1 cellular context compared by ENCODE assay signal in the genomic region with DNA sequence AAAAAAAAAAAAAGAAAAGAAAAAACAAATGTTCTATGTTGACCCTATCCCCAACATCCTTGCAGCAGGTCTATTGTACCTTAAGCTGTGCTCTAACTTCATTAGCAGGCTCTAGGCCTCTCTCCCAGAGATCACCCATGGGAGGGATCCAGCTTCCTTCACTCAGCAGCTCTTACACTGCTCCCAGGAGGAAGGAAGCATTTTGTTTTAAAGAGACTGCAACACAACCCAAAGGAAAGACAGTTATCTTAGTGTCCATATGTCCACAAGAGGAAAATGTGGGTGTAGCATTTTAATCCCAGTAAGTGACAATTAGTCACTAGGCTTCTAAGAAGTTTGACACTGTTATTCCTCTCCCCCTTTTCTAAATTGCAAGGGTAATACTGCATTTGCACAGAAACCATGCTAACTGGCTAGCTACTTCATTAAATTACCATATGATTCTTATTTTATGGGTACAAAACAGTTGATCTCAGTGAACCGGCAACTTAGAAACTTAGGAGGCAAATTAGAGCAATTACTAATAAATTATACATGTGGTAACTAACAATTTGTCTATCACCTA.
TF ChIP-seq lines count a peak whose summit lies in the region.

No MANE protein-coding gene starts in this region.

TF ChIP-seq in K562, 482 proteins besides CTCF, POLR2A, EP300 and RAD21 (continued from another document and continues in another):
- TF ChIP-seq, protein P1, sequence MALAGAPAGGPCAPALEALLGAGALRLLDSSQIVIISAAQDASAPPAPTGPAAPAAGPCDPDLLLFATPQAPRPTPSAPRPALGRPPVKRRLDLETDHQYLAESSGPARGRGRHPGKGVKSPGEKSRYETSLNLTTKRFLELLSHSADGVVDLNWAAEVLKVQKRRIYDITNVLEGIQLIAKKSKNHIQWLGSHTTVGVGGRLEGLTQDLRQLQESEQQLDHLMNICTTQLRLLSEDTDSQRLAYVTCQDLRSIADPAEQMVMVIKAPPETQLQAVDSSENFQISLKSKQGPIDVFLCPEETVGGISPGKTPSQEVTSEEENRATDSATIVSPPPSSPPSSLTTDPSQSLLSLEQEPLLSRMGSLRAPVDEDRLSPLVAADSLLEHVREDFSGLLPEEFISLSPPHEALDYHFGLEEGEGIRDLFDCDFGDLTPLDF (CRISPR knock-in tag; IDR thresholded peaks at IDR 0.05): no peak
- TF ChIP-seq ZNF175 (CRISPR knock-in tag; IDR thresholded peaks at IDR 0.05; ENCODE audit: low read depth): peak; percentile 22; the same call in 1 of the 2 replicates
- TF ChIP-seq, protein P2, sequence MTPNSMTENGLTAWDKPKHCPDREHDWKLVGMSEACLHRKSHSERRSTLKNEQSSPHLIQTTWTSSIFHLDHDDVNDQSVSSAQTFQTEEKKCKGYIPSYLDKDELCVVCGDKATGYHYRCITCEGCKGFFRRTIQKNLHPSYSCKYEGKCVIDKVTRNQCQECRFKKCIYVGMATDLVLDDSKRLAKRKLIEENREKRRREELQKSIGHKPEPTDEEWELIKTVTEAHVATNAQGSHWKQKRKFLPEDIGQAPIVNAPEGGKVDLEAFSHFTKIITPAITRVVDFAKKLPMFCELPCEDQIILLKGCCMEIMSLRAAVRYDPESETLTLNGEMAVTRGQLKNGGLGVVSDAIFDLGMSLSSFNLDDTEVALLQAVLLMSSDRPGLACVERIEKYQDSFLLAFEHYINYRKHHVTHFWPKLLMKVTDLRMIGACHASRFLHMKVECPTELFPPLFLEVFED (CRISPR knock-in tag; conservative IDR thresholded peaks at IDR 0.05): no peak
- peak in 1 of 3 experiments; percentile 62 for TF ChIP-seq YY1 (IDR thresholded peaks at IDR 0.05; ENCODE audit: borderline replicate concordance in 1 of 3, control insufficient read depth in 1 of 3, extremely low read depth in 1 of 3, insufficient read depth in 3 of 3, insufficient read length in 1 of 3, insufficient replicate concordance in 2 of 3, low read depth in 1 of 3, low read length in 2 of 3)
- TF ChIP-seq, protein P3, sequence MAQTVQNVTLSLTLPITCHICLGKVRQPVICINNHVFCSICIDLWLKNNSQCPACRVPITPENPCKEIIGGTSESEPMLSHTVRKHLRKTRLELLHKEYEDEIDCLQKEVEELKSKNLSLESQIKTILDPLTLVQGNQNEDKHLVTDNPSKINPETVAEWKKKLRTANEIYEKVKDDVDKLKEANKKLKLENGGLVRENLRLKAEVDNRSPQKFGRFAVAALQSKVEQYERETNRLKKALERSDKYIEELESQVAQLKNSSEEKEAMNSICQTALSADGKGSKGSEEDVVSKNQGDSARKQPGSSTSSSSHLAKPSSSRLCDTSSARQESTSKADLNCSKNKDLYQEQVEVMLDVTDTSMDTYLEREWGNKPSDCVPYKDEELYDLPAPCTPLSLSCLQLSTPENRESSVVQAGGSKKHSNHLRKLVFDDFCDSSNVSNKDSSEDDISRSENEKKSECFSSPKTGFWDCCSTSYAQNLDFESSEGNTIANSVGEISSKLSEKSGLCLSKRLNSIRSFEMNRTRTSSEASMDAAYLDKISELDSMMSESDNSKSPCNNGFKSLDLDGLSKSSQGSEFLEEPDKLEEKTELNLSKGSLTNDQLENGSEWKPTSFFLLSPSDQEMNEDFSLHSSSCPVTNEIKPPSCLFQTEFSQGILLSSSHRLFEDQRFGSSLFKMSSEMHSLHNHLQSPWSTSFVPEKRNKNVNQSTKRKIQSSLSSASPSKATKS (CRISPR knock-in tag; IDR thresholded peaks at IDR 0.05): no peak
- 0 out of 2 replicates have a peak, but pooled peaks have one; percentile 42 for TF ChIP-seq MTA1 (IDR thresholded peaks at IDR 0.05; ENCODE audit: borderline replicate concordance)
- TF ChIP-seq TSC22D4 (tag; IDR thresholded peaks at IDR 0.05): no peak
- TF ChIP-seq, protein P4, sequence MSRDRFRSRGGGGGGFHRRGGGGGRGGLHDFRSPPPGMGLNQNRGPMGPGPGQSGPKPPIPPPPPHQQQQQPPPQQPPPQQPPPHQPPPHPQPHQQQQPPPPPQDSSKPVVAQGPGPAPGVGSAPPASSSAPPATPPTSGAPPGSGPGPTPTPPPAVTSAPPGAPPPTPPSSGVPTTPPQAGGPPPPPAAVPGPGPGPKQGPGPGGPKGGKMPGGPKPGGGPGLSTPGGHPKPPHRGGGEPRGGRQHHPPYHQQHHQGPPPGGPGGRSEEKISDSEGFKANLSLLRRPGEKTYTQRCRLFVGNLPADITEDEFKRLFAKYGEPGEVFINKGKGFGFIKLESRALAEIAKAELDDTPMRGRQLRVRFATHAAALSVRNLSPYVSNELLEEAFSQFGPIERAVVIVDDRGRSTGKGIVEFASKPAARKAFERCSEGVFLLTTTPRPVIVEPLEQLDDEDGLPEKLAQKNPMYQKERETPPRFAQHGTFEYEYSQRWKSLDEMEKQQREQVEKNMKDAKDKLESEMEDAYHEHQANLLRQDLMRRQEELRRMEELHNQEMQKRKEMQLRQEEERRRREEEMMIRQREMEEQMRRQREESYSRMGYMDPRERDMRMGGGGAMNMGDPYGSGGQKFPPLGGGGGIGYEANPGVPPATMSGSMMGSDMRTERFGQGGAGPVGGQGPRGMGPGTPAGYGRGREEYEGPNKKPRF (IDR thresholded peaks at IDR 0.05; ENCODE audit: low read depth, low read length): no peak
- peak; percentile 78; the same call in 1 of the 2 replicates for TF ChIP-seq GATA2 (CRISPR knock-in tag; IDR thresholded peaks at IDR 0.05)
- peak; percentile 46 for TF ChIP-seq NFIC (IDR thresholded peaks at IDR 0.05)
- TF ChIP-seq MAZ (CRISPR knock-in tag; conservative IDR thresholded peaks at IDR 0.05 in 1 of 2, IDR thresholded peaks at IDR 0.05 in 1 of 2): 0 out of 4 replicates have a peak, but pooled peaks of 1 of the 2 experiments have one; percentile 11
- no peak for TF ChIP-seq DNMT1 (IDR thresholded peaks at IDR 0.05)
- no peak for TF ChIP-seq MCM3 (IDR thresholded peaks at IDR 0.05)
- TF ChIP-seq, protein P5, sequence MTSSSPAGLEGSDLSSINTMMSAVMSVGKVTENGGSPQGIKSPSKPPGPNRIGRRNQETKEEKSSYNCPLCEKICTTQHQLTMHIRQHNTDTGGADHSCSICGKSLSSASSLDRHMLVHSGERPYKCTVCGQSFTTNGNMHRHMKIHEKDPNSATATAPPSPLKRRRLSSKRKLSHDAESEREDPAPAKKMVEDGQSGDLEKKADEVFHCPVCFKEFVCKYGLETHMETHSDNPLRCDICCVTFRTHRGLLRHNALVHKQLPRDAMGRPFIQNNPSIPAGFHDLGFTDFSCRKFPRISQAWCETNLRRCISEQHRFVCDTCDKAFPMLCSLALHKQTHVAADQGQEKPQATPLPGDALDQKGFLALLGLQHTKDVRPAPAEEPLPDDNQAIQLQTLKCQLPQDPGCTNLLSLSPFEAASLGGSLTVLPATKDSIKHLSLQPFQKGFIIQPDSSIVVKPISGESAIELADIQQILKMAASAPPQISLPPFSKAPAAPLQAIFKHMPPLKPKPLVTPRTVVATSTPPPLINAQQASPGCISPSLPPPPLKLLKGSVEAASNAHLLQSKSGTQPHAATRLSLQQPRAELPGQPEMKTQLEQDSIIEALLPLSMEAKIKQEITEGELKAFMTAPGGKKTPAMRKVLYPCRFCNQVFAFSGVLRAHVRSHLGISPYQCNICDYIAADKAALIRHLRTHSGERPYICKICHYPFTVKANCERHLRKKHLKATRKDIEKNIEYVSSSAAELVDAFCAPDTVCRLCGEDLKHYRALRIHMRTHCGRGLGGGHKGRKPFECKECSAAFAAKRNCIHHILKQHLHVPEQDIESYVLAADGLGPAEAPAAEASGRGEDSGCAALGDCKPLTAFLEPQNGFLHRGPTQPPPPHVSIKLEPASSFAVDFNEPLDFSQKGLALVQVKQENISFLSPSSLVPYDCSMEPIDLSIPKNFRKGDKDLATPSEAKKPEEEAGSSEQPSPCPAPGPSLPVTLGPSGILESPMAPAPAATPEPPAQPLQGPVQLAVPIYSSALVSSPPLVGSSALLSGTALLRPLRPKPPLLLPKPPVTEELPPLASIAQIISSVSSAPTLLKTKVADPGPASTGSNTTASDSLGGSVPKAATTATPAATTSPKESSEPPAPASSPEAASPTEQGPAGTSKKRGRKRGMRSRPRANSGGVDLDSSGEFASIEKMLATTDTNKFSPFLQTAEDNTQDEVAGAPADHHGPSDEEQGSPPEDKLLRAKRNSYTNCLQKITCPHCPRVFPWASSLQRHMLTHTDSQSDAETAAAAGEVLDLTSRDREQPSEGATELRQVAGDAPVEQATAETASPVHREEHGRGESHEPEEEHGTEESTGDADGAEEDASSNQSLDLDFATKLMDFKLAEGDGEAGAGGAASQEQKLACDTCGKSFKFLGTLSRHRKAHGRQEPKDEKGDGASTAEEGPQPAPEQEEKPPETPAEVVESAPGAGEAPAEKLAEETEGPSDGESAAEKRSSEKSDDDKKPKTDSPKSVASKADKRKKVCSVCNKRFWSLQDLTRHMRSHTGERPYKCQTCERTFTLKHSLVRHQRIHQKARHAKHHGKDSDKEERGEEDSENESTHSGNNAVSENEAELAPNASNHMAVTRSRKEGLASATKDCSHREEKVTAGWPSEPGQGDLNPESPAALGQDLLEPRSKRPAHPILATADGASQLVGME (CRISPR knock-in tag; IDR thresholded peaks at IDR 0.05): no peak
- no peak for TF ChIP-seq ZNF165 (CRISPR knock-in tag; IDR thresholded peaks at IDR 0.05; ENCODE audit: borderline replicate concordance)
- no peak for TF ChIP-seq RBM17 (IDR thresholded peaks at IDR 0.05; ENCODE audit: borderline replicate concordance, low read depth, low read length)
- no peak for TF ChIP-seq ZNF766 (CRISPR knock-in tag; conservative IDR thresholded peaks at IDR 0.05)
- TF ChIP-seq TBL1XR1 (IDR thresholded peaks at IDR 0.05; ENCODE audit: low read length in 2 of 2): peak in 1 of 2 experiments; percentile 92; a peak in 1 of 4 replicates
- TF ChIP-seq KDM1A (IDR thresholded peaks at IDR 0.05): peak; percentile 51 to 68; a peak in 3 of 4 replicates
- TF ChIP-seq MBD2 (IDR thresholded peaks at IDR 0.05; ENCODE audit: borderline replicate concordance, low read depth): peak; percentile 50; the same call in 1 of the 2 replicates
- TF ChIP-seq TGIF2 (CRISPR knock-in tag; IDR thresholded peaks at IDR 0.05): no peak
- peak; percentile 76 for TF ChIP-seq PML (IDR thresholded peaks at IDR 0.05; ENCODE audit: low read length)
- TF ChIP-seq, protein P6, sequence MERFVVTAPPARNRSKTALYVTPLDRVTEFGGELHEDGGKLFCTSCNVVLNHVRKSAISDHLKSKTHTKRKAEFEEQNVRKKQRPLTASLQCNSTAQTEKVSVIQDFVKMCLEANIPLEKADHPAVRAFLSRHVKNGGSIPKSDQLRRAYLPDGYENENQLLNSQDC (CRISPR knock-in tag; IDR thresholded peaks at IDR 0.05): no peak
- TF ChIP-seq CREM (IDR thresholded peaks at IDR 0.05; ENCODE audit: low read depth): peak; percentile 44
- TF ChIP-seq ZNF76 (CRISPR knock-in tag; IDR thresholded peaks at IDR 0.05; ENCODE audit: borderline replicate concordance): no peak
- TF ChIP-seq, protein P7, sequence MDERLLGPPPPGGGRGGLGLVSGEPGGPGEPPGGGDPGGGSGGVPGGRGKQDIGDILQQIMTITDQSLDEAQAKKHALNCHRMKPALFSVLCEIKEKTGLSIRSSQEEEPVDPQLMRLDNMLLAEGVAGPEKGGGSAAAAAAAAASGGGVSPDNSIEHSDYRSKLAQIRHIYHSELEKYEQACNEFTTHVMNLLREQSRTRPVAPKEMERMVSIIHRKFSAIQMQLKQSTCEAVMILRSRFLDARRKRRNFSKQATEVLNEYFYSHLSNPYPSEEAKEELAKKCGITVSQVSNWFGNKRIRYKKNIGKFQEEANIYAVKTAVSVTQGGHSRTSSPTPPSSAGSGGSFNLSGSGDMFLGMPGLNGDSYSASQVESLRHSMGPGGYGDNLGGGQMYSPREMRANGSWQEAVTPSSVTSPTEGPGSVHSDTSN (CRISPR knock-in tag; IDR thresholded peaks at IDR 0.05; ENCODE audit: low read depth): no peak
- TF ChIP-seq, protein P7 (tag; conservative IDR thresholded peaks at IDR 0.05; ENCODE audit: low read depth): peak; percentile 76
- no peak for TF ChIP-seq PRMT5 (CRISPR knock-in tag; IDR thresholded peaks at IDR 0.05)
- TF ChIP-seq, protein P8, sequence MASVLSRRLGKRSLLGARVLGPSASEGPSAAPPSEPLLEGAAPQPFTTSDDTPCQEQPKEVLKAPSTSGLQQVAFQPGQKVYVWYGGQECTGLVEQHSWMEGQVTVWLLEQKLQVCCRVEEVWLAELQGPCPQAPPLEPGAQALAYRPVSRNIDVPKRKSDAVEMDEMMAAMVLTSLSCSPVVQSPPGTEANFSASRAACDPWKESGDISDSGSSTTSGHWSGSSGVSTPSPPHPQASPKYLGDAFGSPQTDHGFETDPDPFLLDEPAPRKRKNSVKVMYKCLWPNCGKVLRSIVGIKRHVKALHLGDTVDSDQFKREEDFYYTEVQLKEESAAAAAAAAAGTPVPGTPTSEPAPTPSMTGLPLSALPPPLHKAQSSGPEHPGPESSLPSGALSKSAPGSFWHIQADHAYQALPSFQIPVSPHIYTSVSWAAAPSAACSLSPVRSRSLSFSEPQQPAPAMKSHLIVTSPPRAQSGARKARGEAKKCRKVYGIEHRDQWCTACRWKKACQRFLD (CRISPR knock-in tag; IDR thresholded peaks at IDR 0.05): no peak
- no peak for TF ChIP-seq ZNF311 (CRISPR knock-in tag; IDR thresholded peaks at IDR 0.05)
- TF ChIP-seq SOX6 (IDR thresholded peaks at IDR 0.05): peak; percentile 79
- no peak for TF ChIP-seq ZNF830 (CRISPR knock-in tag; IDR thresholded peaks at IDR 0.05)
- peak; percentile 82 for TF ChIP-seq CBFA2T2 (conservative IDR thresholded peaks at IDR 0.05)
- TF ChIP-seq BCL6 (CRISPR knock-in tag; IDR thresholded peaks at IDR 0.05): no peak
- no peak for TF ChIP-seq FUS (optimal IDR thresholded peaks at IDR 0.05; ENCODE audit: low read depth, low read length)
- no peak for TF ChIP-seq CHCHD3 (CRISPR knock-in tag; IDR thresholded peaks at IDR 0.05)
- TF ChIP-seq FOXJ3 (CRISPR knock-in tag; IDR thresholded peaks at IDR 0.05): no peak
- TF ChIP-seq SRF (CRISPR knock-in tag; IDR thresholded peaks at IDR 0.05): no peak; a peak in 1 of 4 replicates
- TF ChIP-seq TAF15 (IDR thresholded peaks at IDR 0.05; ENCODE audit: low read depth, low read length): no peak
- TF ChIP-seq ZNF584 (CRISPR knock-in tag; IDR thresholded peaks at IDR 0.05; ENCODE audit: low read depth): 0 out of 2 replicates have a peak, but pooled peaks have one; percentile 31
